Comparison of ENCODE assay signal across 1 cellular context in the genomic region with DNA sequence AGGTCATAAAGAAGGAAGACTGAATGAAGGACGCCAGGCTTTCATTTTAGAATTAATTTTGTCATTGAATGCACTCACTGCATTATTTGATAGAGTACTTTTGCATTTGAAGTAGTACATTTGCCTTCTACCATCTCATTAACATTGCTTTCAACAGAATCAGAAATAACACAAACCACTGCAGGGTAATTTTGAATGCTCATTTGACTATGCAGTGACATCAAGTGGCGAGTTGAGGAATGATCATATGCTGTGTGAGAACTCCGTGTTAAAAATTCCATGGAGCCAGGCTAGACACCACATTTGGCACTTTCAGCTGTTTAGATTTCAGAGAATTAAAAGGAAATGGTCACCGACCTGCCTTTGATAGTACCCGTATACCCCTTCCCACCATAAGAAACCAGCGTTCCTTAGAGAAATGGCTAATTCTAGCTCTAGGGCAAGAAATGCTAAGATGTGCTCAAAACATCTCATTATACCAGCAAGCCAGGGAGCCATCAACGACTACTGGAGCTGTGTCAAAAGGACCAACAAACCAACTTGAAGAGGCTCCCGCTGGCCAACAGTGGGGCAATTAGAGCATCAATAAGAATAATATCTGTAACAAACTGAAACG.
TF ChIP-seq lines count a peak whose summit lies in the region.

No MANE protein-coding gene starts in this region.

TF ChIP-seq in GM23338, 12 proteins besides CTCF, POLR2A, EP300 and RAD21 (continued from another document):
- TF ChIP-seq REST (IDR thresholded peaks at IDR 0.05; ENCODE audit: unreplicated experiment) = no peak
- no peak for TF ChIP-seq CREB1 (CRISPR knock-in tag; IDR thresholded peaks at IDR 0.05; ENCODE audit: low read depth)
